Comparison of ENCODE assay signal across 8 cellular contexts in the genomic region with DNA sequence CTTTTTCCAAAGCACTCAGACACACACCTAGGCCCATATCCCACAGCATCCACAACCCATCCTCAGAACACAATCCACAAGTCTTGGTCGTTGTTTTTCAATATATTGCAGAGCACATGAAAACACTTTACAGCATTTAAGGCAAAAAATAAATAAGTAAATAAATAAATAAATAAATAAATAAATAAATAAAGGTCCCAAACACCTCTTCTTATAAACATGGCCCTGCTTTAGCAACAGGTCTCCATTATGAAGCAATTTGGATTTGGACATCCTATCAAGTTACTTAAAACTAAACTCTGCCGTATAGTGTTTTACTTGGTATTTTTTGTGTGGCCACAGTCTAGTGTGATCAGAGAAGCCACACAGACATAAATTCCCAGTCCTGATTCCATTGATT.
"Had no signal": no experiment of that assay in that cellular context is flagged by ENCODE, and none has a peak within 500 bp of the region (broad histone marks: within the 10 kb centered on the region; RNA-seq: fewer than 3 reads in every experiment).

No MANE protein-coding gene starts in this region.

- ATAC-seq: GM12878 had no signal

- DNase-seq: GDM1, GF-D8 had no signal

- H3K4me3 ChIP-seq: GM12878 had no signal

- FAIRE-seq: G401.6, GM12878, GM12891, GM12892, GM18507, GM19239 had no signal
